7 cellular contexts compared by ENCODE assay signal in genomic region chr11:104727095-104727494, GRCh38.
"Had no signal": no experiment of that assay in that cellular context is flagged by ENCODE, and none has a peak within 500 bp of the region (broad histone marks: within the 10 kb centered on the region; RNA-seq: fewer than 3 reads in every experiment).

No MANE protein-coding gene starts in this region.

- H3K4me3 Mint-ChIP-seq: GM23338, HFFc6 had no signal

- H3K36me3 ChIP-seq: HAP-1 had no signal

- H3K27ac Mint-ChIP-seq: GM23338, HFFc6 had no signal

- H3K9me3 ChIP-seq: HAP-1 had no signal

- ATAC-seq: GM23338, HCT116, K562 had no signal

- H3K4me2 ChIP-seq: GM23338 had no signal

- H3K4me1 ChIP-seq: HAP-1 had no signal

- H3K4me3 ChIP-seq: GM23338, HAP-1, K562 had no signal

- DNase-seq: HFFc6, IMR-90, KG1 had no signal
